ENCODE assay signal across 9 cellular contexts in the genomic region with DNA sequence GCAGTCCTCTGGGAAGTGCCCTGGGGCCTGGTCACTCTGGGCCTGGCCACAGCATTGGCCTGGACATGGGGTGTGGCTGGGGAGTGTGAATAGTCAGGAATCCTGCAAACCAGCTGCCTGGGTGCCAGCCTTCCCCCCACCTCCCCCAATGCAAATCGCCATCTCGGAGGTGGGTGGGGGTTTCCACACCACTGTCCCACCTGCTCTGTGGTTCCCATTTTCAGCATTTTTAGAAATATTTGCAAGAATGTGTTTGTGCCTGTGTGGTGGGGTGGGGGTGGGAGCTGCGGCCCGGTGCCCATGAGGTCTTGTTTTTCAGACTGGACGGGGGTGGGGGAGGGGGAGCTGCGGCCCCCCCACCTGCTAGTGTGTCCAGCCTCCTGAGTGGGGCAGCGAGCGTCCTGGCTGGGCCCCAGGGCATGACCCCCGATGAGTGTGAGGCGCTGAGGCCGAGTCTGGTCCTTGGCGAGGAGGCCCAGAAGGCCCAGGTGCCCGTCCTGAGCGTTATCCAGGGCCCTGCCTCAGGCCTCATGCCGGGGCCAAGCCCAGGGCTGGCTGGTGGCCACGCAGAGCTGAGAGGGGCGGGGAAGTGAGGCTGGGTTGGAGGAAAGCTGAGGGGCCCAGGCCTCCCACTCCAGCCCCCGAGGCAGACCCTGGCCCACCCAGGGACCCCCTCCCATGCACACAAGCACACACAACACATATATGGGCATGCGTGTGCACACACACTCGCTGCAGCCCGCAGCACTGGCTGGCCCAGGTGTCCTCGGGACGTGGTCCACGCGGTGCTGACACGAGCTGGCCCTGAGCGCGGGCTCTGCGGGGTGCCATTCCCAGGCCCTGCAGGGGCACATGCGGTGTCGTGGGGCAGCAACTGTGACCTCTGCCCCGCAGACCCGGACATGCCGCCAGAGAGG. TPM values are rescaled to one million over a fixed set of nuclear protein-coding genes. Genes with fewer than 3 reads are reported as not detected.
DNase-seq lines count a peak whose midpoint lies in the region; ATAC-seq, FAIRE-seq and TF ChIP-seq lines count a peak whose summit lies in the region.
"Not testable (repeated sequence)": the region's sequence is repeated elsewhere in the genome, so short reads cannot be mapped to it uniquely, and the experiment has no call there.
"Had no signal": no experiment of that assay in that cellular context is flagged by ENCODE, and none has a peak within 500 bp of the region (broad histone marks: within the 10 kb centered on the region; RNA-seq: fewer than 3 reads in every experiment).

No MANE protein-coding gene starts in this region.

- 72 to 86% (median 79%) methylated on average over 5 to 24 of the region's 34 CpGs for WGBS in spleen, 5 donors

- H3K27me3 Mint-ChIP-seq in T-helper 17 cell: not testable (repeated sequence)

- TF ChIP-seq CTCF in spleen (IDR thresholded peaks at IDR 0.05 in 8 of 11, conservative IDR thresholded peaks at IDR 0.05 in 3 of 11): not testable (repeated sequence)

- not testable (repeated sequence) for H3K36me3 Mint-ChIP-seq in T-helper 17 cell (ENCODE audit: low read depth)

- not testable (repeated sequence) for H3K27ac Mint-ChIP-seq in T-helper 17 cell

- H3K27me3 ChIP-seq in spleen (replicated peaks in 1 of 7): not testable (repeated sequence)

- not testable (repeated sequence) for H3K4me1 ChIP-seq in spleen

- TF ChIP-seq POLR2A in spleen (IDR thresholded peaks at IDR 0.05): not testable (repeated sequence)

- ATAC-seq in GM18498 (IDR thresholded peaks at IDR 0.05; ENCODE audit: unreplicated experiment) (peak; percentile 46), GM19035 (IDR thresholded peaks at IDR 0.05; ENCODE audit: unreplicated experiment) (peak; percentile 51), GM21447 (IDR thresholded peaks at IDR 0.05; ENCODE audit: unreplicated experiment) (peak; percentile 42), HG02678 (IDR thresholded peaks at IDR 0.05; ENCODE audit: unreplicated experiment) (peak; percentile 52), HG03097 (IDR thresholded peaks at IDR 0.05; ENCODE audit: low FRiP score, unreplicated experiment) (peak; percentile 41), T-helper 17 cell (peak; percentile 52)

- not testable (repeated sequence) for H3K4me3 Mint-ChIP-seq in T-helper 17 cell

- intact Hi-C loops in spleen (cut with DNase I; ENCODE audit: low total_unique reads): not testable (repeated sequence)

- H3K4me3 ChIP-seq in spleen: not testable (repeated sequence)

- FAIRE-seq in HTR-8/SVneo (lab: Jason Lieb, UNC): peak; percentile 23

- peak overlapping the region; percentile 42 to 91 (median 66) for H3K27ac ChIP-seq in spleen

- peaks cover 23% of the 10 kb centered on the region for H3K4me1 Mint-ChIP-seq in T-helper 17 cell

- DNase-seq in HTR-8/SVneo (ENCODE audit: insufficient read length, low spot score); T-helper 17 cell; spleen: not testable (repeated sequence)

- not testable (repeated sequence) for H3K9me3 ChIP-seq in T-helper 17 cell (ENCODE audit: control insufficient read depth, low read length, poor library complexity, severe bottlenecking); spleen

- not testable (repeated sequence) for H3K36me3 ChIP-seq in spleen

RNA-seq across cellular contexts. Expression of gene TMEM121, which starts 40.1 kb away (rescaled TPM):
- total RNA-seq in T-helper 17 cell (1 to 10 TPM in 1 of 2 donors, under 1 TPM in 1; 0.85 to 2.6 TPM), spleen (10 to 100 TPM in 1 of 7 donors, 1 to 10 TPM in 6; 3.4 to 10.4 (median 4.6) TPM)
- 1 to 10 TPM; 3.3 to 6.0 (median 3.6) TPM for polyA plus RNA-seq in spleen
- total RNA-seq: H1 had no signal
